ENCODE assay signal across 11 cellular contexts in the genomic region with DNA sequence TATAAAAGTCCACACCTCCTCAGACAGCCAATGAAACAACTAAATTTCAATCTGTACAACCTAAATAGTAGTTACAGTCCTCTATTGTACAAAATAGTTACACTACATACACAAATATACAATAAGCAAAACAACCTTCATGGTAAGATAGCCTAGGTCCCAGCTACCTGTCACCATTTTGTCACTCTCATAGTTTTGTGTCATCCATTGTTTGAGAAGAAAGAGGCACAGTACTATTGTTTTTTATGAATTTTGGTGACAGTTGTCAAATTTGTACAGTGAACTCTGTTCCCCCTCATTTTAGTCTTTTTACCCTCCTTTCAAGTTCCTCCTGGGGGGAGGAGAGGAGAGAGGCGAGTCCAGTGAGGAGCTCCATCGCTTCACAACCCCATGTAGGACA.
DNase-seq lines count a peak whose midpoint lies in the region; ATAC-seq, FAIRE-seq and TF ChIP-seq lines count a peak whose summit lies in the region.
"Had no signal": no experiment of that assay in that cellular context is flagged by ENCODE, and none has a peak within 500 bp of the region (broad histone marks: within the 10 kb centered on the region; RNA-seq: fewer than 3 reads in every experiment).

No MANE protein-coding gene starts in this region.

- no peak for TF ChIP-seq RAD21 in A549 (conservative IDR thresholded peaks at IDR 0.05 in 1 of 2, IDR thresholded peaks at IDR 0.05 in 1 of 2)

- H3K9me3 ChIP-seq in A549: no peaks in the 10 kb centered on the region
- H3K9me3 ChIP-seq in OCI-LY7 (ENCODE audit: low read length): no peaks in the 10 kb centered on the region
- H3K9me3 ChIP-seq in esophagus muscularis mucosa: no peaks in the 10 kb centered on the region

- no peaks in the 10 kb centered on the region for H3K9me3 Mint-ChIP-seq in neural crest cell
- H3K9me3 Mint-ChIP-seq: dendritic cell treated with granulocyte-macrophage colony-stimulating factor and Interleukin-4, amounts not matched to agents 40 ng/mL and 50 ng/mL, for 4 days had no signal

- POLR2A ChIA-PET in A549 (lab: Yijun Ruan, JAX): interaction anchor here (1.6 to 1.7 kb wide), 2 partner anchors 127 to 236 kb away, joined by 4 to 10 read pairs; no protein-coding TSS in a partner anchor
- POLR2A ChIA-PET in OCI-LY7 (lab: Charles Lee): interaction anchor here (0.7 kb wide), 1 partner anchor 189 kb away, joined by 3 read pairs; no protein-coding TSS in a partner anchor

- H3K4me3 Mint-ChIP-seq in neural crest cell: peak overlapping the region; percentile 99
- H3K4me3 Mint-ChIP-seq: dendritic cell treated with granulocyte-macrophage colony-stimulating factor and Interleukin-4, amounts not matched to agents 40 ng/mL and 50 ng/mL, for 4 days had no signal

- peaks cover 43% of the 10 kb centered on the region for H3K4me1 ChIP-seq in A549
- peaks cover 17% of the 10 kb centered on the region for H3K4me1 ChIP-seq in OCI-LY7 (ENCODE audit: insufficient read depth, low read length, poor library complexity, severe bottlenecking)
- H3K4me1 ChIP-seq in esophagus muscularis mucosa: peaks cover 20 to 40% (median 32%) of the 10 kb centered on the region in 4 donors

- H4K20me1 ChIP-seq in OCI-LY7 (ENCODE audit: insufficient read depth, low read length): no peaks in the 10 kb centered on the region

- no peak overlapping the region for H2AFZ ChIP-seq in OCI-LY7 (ENCODE audit: low read length)

- no peak for TF ChIP-seq EP300 in A549 (IDR thresholded peaks at IDR 0.05)
- TF ChIP-seq EP300 in esophagus muscularis mucosa (IDR thresholded peaks at IDR 0.05): no peak

- H3K79me2 ChIP-seq in OCI-LY7 (ENCODE audit: insufficient read depth, low read depth, low read length): no peaks in the 10 kb centered on the region

- H3K27ac Mint-ChIP-seq in neural crest cell (ENCODE audit: unreplicated experiment): no peak overlapping the region
- H3K27ac Mint-ChIP-seq: dendritic cell treated with granulocyte-macrophage colony-stimulating factor and Interleukin-4, amounts not matched to agents 40 ng/mL and 50 ng/mL, for 4 days had no signal

- TSS peak; percentile 60 for BruUV-seq in OCI-LY7 (replicated peaks; lab: Mats Ljungman, UMichigan)

- no peaks in the 10 kb centered on the region for H3K27me3 Mint-ChIP-seq in neural crest cell (ENCODE audit: low read depth)

- DNase-seq in A549 (ENCODE audit: low read depth in 1 of 2, low spot score in 1 of 2) (no peak), OCI-LY7 (ENCODE audit: low spot score) (no peak), esophagus muscularis mucosa (ENCODE audit: extremely low spot score) (no peak), neural crest cell (ENCODE audit: low read depth, low spot score) (no peak)
- DNase-seq: activated CD4-positive, alpha-beta T cell treated with anti-CD3 and anti-CD28 coated beads, Interleukin-2, amount 50 U/mL, for 1 hour; COR-L47 had no signal

- CTCF ChIA-PET in A549 (lab: Yijun Ruan, JAX): no interaction called here
- CTCF ChIA-PET in OCI-LY7 (lab: Charles Lee; ENCODE audit: unreplicated experiment): no interaction called here

- intact Hi-C loops in OCI-LY7 (cut with micrococcal nuclease; ENCODE audit: unreplicated experiment) (no loop called here), esophagus muscularis mucosa (cut with DNase I) (loop anchor here (2.0 to 5.0 kb wide), 4 partner anchors 67 to 292 kb away; no protein-coding TSS in a partner anchor)

- no peaks in the 10 kb centered on the region for H3K9me2 ChIP-seq in OCI-LY7 (ENCODE audit: insufficient read depth, low read length)

- no peak for FAIRE-seq in A549 (lab: Jason Lieb, UNC)

- no peaks in the 10 kb centered on the region for H3K27me3 ChIP-seq in esophagus muscularis mucosa

- TF ChIP-seq CTCF in A549 (IDR thresholded peaks at IDR 0.05) (no peak), OCI-LY7 (conservative IDR thresholded peaks at IDR 0.05; ENCODE audit: low read length) (no peak), esophagus muscularis mucosa (IDR thresholded peaks at IDR 0.05) (no peak), neural crest cell (conservative IDR thresholded peaks at IDR 0.05) (no peak)

- peaks cover 15% of the 10 kb centered on the region for H3K36me3 Mint-ChIP-seq in neural crest cell (ENCODE audit: low read depth)

- ATAC-seq in A549 (no peak), HG02870 (IDR thresholded peaks at IDR 0.05; ENCODE audit: unreplicated experiment) (no peak), HG03432 (IDR thresholded peaks at IDR 0.05; ENCODE audit: unreplicated experiment) (no peak), HG02759 (IDR thresholded peaks at IDR 0.05; ENCODE audit: unreplicated experiment) (no peak), GM21529 (IDR thresholded peaks at IDR 0.05; ENCODE audit: unreplicated experiment) (no peak)

- TF ChIP-seq POLR2A in A549 (IDR thresholded peaks at IDR 0.05; ENCODE audit: low read length): no peak
- no peak for TF ChIP-seq POLR2A in esophagus muscularis mucosa (IDR thresholded peaks at IDR 0.05; ENCODE audit: low read depth)

- H3K27ac ChIP-seq in A549: peak overlapping the region; percentile 94 to 97
- H3K27ac ChIP-seq in OCI-LY7 (ENCODE audit: low read depth, low read length, poor library complexity, severe bottlenecking): no peak overlapping the region
- H3K27ac ChIP-seq in esophagus muscularis mucosa (replicated peaks in 1 of 4): peak overlapping the region; percentile 84 to 92 (median 90)

- peak overlapping the region; percentile 69 for H3K4me2 ChIP-seq in A549
- no peak overlapping the region for H3K4me2 ChIP-seq in OCI-LY7 (ENCODE audit: low read length)

- H3K4me1 Mint-ChIP-seq in neural crest cell: peaks cover 47% of the 10 kb centered on the region

- H3K36me3 ChIP-seq in OCI-LY7 (ENCODE audit: insufficient read depth, low read length) (peaks cover 11% of the 10 kb centered on the region; the same call in 1 of the 2 replicates), esophagus muscularis mucosa (peaks cover 6 to 25% (median 17%) of the 10 kb centered on the region in 4 donors)

- H3K4me3 ChIP-seq in A549 (peak overlapping the region; percentile 91), OCI-LY7 (ENCODE audit: low read depth, low read length, poor library complexity, severe bottlenecking) (no peak overlapping the region), esophagus muscularis mucosa (peak overlapping the region; percentile 61 to 86 (median 82))

- 91% methylated on average over 2 of the region's 2 CpGs for WGBS in A549 (ENCODE audit: missing lambda C conversion rate)
- 66% methylated on average over 2 of the region's 2 CpGs for WGBS in esophagus muscularis mucosa

TF ChIP-seq in A549, 52 proteins besides CTCF, POLR2A, EP300 and RAD21:
- TF ChIP-seq, protein P1, sequence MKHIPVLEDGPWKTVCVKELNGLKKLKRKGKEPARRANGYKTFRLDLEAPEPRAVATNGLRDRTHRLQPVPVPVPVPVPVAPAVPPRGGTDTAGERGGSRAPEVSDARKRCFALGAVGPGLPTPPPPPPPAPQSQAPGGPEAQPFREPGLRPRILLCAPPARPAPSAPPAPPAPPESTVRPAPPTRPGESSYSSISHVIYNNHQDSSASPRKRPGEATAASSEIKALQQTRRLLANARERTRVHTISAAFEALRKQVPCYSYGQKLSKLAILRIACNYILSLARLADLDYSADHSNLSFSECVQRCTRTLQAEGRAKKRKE (CRISPR knock-in tag; IDR thresholded peaks at IDR 0.05; ENCODE audit: low read depth): no peak
- TF ChIP-seq FOSB (CRISPR knock-in tag; IDR thresholded peaks at IDR 0.05) (no peak), MAZ (IDR thresholded peaks at IDR 0.05; ENCODE audit: borderline replicate concordance, low read depth, low read length) (no peak), FOSL2 (IDR thresholded peaks at IDR 0.05) (no peak), FOSL2 (CRISPR knock-in tag; IDR thresholded peaks at IDR 0.05) (no peak), HEYL (CRISPR knock-in tag; IDR thresholded peaks at IDR 0.05) (no peak), HOXB13 (CRISPR knock-in tag; IDR thresholded peaks at IDR 0.05; ENCODE audit: low read depth) (no peak), CHD4 (IDR thresholded peaks at IDR 0.05; ENCODE audit: borderline replicate concordance) (no peak)
- TF ChIP-seq, protein P2, sequence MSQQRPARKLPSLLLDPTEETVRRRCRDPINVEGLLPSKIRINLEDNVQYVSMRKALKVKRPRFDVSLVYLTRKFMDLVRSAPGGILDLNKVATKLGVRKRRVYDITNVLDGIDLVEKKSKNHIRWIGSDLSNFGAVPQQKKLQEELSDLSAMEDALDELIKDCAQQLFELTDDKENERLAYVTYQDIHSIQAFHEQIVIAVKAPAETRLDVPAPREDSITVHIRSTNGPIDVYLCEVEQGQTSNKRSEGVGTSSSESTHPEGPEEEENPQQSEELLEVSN (IDR thresholded peaks at IDR 0.05; ENCODE audit: borderline replicate concordance, low read depth): no peak
